Comparison of ENCODE assay signal across 8 cellular contexts in genomic region chr2:105373895-105374401, GRCh38. TPM values are rescaled to one million over a fixed set of nuclear protein-coding genes. Genes with fewer than 3 reads are reported as not detected.
A peak's percentile ranks its signal among the peaks of the same experiment; 100 is the strongest.
DNase-seq lines count a peak whose midpoint lies in the region; ATAC-seq, FAIRE-seq and TF ChIP-seq lines count a peak whose summit lies in the region.

No MANE protein-coding gene starts in this region.

- no peaks in the 10 kb centered on the region for H3K27me3 ChIP-seq in colonic mucosa

- peaks cover 15% of the 10 kb centered on the region for H3K36me3 ChIP-seq in colonic mucosa
- no peaks in the 10 kb centered on the region for H3K36me3 ChIP-seq in kidney (ENCODE audit: control insufficient read depth in 1 of 2, insufficient read depth in 2 of 2, low read length in 2 of 2)

- H3K4me3 ChIP-seq in colonic mucosa: no peak overlapping the region
- H3K4me3 ChIP-seq in kidney (ENCODE audit: low read length in 2 of 2): no peak overlapping the region

- ATAC-seq in HG03139 (IDR thresholded peaks at IDR 0.05; ENCODE audit: unreplicated experiment): peak; percentile 55

- H3K9me3 ChIP-seq in colonic mucosa: no peaks in the 10 kb centered on the region
- no peaks in the 10 kb centered on the region for H3K9me3 ChIP-seq in kidney (ENCODE audit: control insufficient read depth in 1 of 2, low read length in 2 of 2)

- DNase-seq in stimulated activated CD4-positive, alpha-beta T cell treated with anti-CD3 and anti-CD28 coated beads, Interleukin-15, amount 100 ng/mL, for 24 hours: peak; percentile 14
- no peak for DNase-seq in stimulated activated CD4-positive, alpha-beta T cell treated with anti-CD3 and anti-CD28 coated beads, Interleukin-2, amount 100 ng/mL, for 48 hours
- DNase-seq in colonic mucosa: no peak
- no peak for DNase-seq in kidney
- no peak for DNase-seq in posterior vena cava (ENCODE audit: low spot score)
- DNase-seq in stimulated activated CD4-positive, alpha-beta T cell treated with anti-CD3 and anti-CD28 coated beads, Interleukin-12 subunit alpha, Interleukin-12 subunit beta, amount 100 ng/mL, for 4 hours: no peak

- intact Hi-C loops in colonic mucosa (cut with DNase I): no loop called here
- intact Hi-C loops in kidney (cut with DNase I): loop anchor here (5.0 kb wide), 1 partner anchor 148 kb away; no protein-coding TSS in a partner anchor
- intact Hi-C loops in posterior vena cava (cut with DNase I): loop anchor here (5.0 to 10.0 kb wide), 2 partner anchors 141 to 143 kb away; no protein-coding TSS in a partner anchor

- peak overlapping the region; percentile 15 for H3K27ac ChIP-seq in colonic mucosa
- H3K27ac ChIP-seq in temporal lobe (ENCODE audit: low read depth, low read length): peak overlapping the region; percentile 70
- peak overlapping the region in 1 of 2 donors; percentile 46 for H3K27ac ChIP-seq in kidney (ENCODE audit: low read depth in 2 of 2, low read length in 2 of 2)

- no peak for TF ChIP-seq CTCF in colonic mucosa (IDR thresholded peaks at IDR 0.05)
- no peak for TF ChIP-seq CTCF in kidney (IDR thresholded peaks at IDR 0.05; ENCODE audit: borderline replicate concordance, extremely low read depth, insufficient read depth)

- H3K9ac ChIP-seq in colonic mucosa (ENCODE audit: low read depth in 2 of 2, low read length in 2 of 2) (no peak overlapping the region), kidney (ENCODE audit: low read length in 2 of 2) (no peak overlapping the region)

- no peak for FAIRE-seq in kidney (lab: Jason Lieb, UNC)

- H3K4me1 ChIP-seq in colonic mucosa: no peaks in the 10 kb centered on the region
- H3K4me1 ChIP-seq in kidney (ENCODE audit: control insufficient read depth in 1 of 2, insufficient read depth in 1 of 2, low read depth in 1 of 2, low read length in 2 of 2): peaks cover 8 to 18% of the 10 kb centered on the region in 2 donors

RNA-seq across cellular contexts. Expression of gene FHL2, which starts 24.9 kb away (rescaled TPM):
- total RNA-seq in colonic mucosa (100 to 1,000 TPM; 103 to 212 TPM), temporal lobe (2.2 TPM), kidney (75.9 TPM), posterior vena cava (100 to 1,000 TPM; 119 to 126 TPM)
- polyA plus RNA-seq in kidney (ENCODE audit: insufficient read depth, low read depth, low replicate concordance): 23.4 TPM

RNA-seq across cellular contexts. Expression of gene C2orf49, which starts 36.6 kb away (rescaled TPM):
- total RNA-seq in colonic mucosa (10 to 100 TPM; 11.9 to 17.4 TPM), temporal lobe (24.6 TPM), kidney (15.0 TPM), posterior vena cava (10 to 100 TPM; 12.7 to 14.0 TPM)
- polyA plus RNA-seq in kidney (ENCODE audit: insufficient read depth, low read depth, low replicate concordance): 6.8 TPM

RNA-seq across cellular contexts. Expression of gene TGFBRAP1, which starts 44.4 kb away (rescaled TPM):
- total RNA-seq in colonic mucosa (10 to 100 TPM; 14.2 to 19.8 TPM), temporal lobe (22.1 TPM), kidney (25.8 TPM), posterior vena cava (10 to 100 TPM; 16.1 to 18.8 TPM)
- polyA plus RNA-seq in kidney (ENCODE audit: insufficient read depth, low read depth, low replicate concordance): 6.7 TPM

Comparison
In these comparisons a context has a peak if more than half of its experiments do, and no peak if none do; other contexts are left out.
1. RNA of gene FHL2, which starts 24.9 kb away (total RNA-seq): 103 to 212 TPM in colonic mucosa, 119 to 126 TPM in posterior vena cava and 75.9 TPM in kidney (single experiment); 2.2 TPM in temporal lobe (single experiment); every median in the first group is over 10 times any median in the second.